ENCODE assay signal across 20 cellular contexts in the genomic region with DNA sequence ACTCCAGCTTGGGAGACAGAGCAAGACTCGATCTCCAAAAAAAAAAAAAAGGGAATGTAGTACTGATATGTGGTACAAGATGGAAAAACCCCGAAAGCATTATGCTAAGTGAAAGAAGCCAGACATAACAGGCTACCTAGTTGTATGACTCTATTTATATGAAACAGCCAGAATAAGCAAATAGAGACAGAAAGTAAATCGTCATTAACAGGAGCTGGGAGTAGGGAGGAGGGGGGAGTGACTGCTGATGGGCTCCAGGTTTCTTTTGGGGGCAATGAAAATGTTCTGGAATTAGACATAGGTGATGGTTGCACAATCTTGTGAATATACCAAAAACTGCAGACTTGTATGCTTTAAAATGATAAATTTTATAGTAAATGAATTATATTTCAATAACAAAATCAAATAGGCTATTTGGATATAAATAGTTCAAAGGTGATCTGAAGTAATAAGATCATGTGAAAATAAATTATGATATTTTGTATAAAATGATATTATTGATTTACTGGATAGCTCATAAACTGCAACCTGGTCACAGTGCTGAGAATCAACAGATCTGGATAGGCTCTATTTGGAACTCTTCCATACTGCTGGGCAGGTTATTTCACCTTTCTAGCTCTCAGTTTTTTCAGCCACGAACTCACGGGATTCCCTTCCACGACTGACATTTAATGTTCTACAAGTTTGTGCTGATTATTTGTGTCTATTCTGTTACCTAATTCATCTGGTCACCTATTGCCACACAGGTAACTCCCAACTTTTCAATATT.
"Had no signal": no experiment of that assay in that cellular context is flagged by ENCODE, and none has a peak within 500 bp of the region (broad histone marks: within the 10 kb centered on the region; RNA-seq: fewer than 3 reads in every experiment).

No MANE protein-coding gene starts in this region.

- H3K9me3 ChIP-seq: ascending aorta, esophagus squamous epithelium, heart right ventricle had no signal

- FAIRE-seq: colon, frontal cortex had no signal

- H2AFZ ChIP-seq: parathyroid adenoma had no signal

- H3K27ac ChIP-seq: ascending aorta, esophagus squamous epithelium, heart right ventricle, parathyroid adenoma, skin epidermis had no signal

- H3K36me3 ChIP-seq: ascending aorta, esophagus squamous epithelium, heart right ventricle had no signal

- H3K4me1 ChIP-seq: parathyroid adenoma had no signal

- H3K27me3 ChIP-seq: ascending aorta, esophagus squamous epithelium, heart right ventricle had no signal

- H3K9me3 Mint-ChIP-seq: activated naive CD4-positive, alpha-beta T cell treated with anti-CD3 and anti-CD28 coated beads, Interleukin-2, amount 10 ng/mL, durations not matched to agents 7 days and 5 days; naive B cell; type B pancreatic cell had no signal

- H3K27ac Mint-ChIP-seq: activated naive CD4-positive, alpha-beta T cell treated with anti-CD3 and anti-CD28 coated beads, Interleukin-2, amount 10 ng/mL, durations not matched to agents 7 days and 5 days; type B pancreatic cell had no signal

- H3K36me3 Mint-ChIP-seq: type B pancreatic cell had no signal

- H3K4me3 Mint-ChIP-seq: activated naive CD4-positive, alpha-beta T cell treated with anti-CD3 and anti-CD28 coated beads, Interleukin-2, amount 10 ng/mL, durations not matched to agents 7 days and 5 days; naive B cell; type B pancreatic cell had no signal

- ATAC-seq: heart right ventricle had no signal

- DNase-seq: activated CD4-positive, CD25-positive, alpha-beta regulatory T cell treated with anti-CD3 and anti-CD28 coated beads, Interleukin-2, amount 50 U/mL, for 72 hours; activated naive CD4-positive, alpha-beta T cell treated with anti-CD3 and anti-CD28 coated beads, Interleukin-2, amount 10 ng/mL, durations not matched to agents 7 days and 5 days; activated T-cell treated with anti-CD3 and anti-CD28 coated beads for 4 hours; esophagus squamous epithelium; heart right ventricle; mammary epithelial cell; naive B cell; retina; stimulated activated CD4-positive, alpha-beta T cell treated with anti-CD3 and anti-CD28 coated beads, Interleukin-15, amount 100 ng/mL, for 24 hours; stimulated activated CD4-positive, alpha-beta T cell treated with anti-CD3 and anti-CD28 coated beads, Interleukin-4, amount 100 ng/mL, for 1 hour; stimulated activated naive CD4-positive, alpha-beta T cell treated with Interleukin-2 at 50 U/mL for 16 hours; substantia nigra; T-helper 1 cell; T1000 had no signal

- H3K4me3 ChIP-seq: ascending aorta, esophagus squamous epithelium, heart right ventricle, skin epidermis had no signal

- H3K9ac ChIP-seq: parathyroid adenoma had no signal

- H3K27me3 Mint-ChIP-seq: activated naive CD4-positive, alpha-beta T cell treated with anti-CD3 and anti-CD28 coated beads, Interleukin-2, amount 10 ng/mL, durations not matched to agents 7 days and 5 days; naive B cell; type B pancreatic cell had no signal
